1 cellular context compared by ENCODE assay signal in genomic region chr1:54159733-54160316, GRCh38.
TF ChIP-seq lines count a peak whose summit lies in the region.

No MANE protein-coding gene starts in this region.

TF ChIP-seq in HepG2, 621 proteins besides CTCF, POLR2A, EP300 and RAD21:
- TF ChIP-seq DDIT3 (CRISPR knock-in tag; IDR thresholded peaks at IDR 0.05) (no peak), IKZF4 (CRISPR knock-in tag; IDR thresholded peaks at IDR 0.05; ENCODE audit: borderline replicate concordance, low read depth, not compliant biosample characterization) (no peak), ZNF441 (CRISPR knock-in tag; IDR thresholded peaks at IDR 0.05; ENCODE audit: borderline replicate concordance) (no peak), SNAI1 (CRISPR knock-in tag; IDR thresholded peaks at IDR 0.05; ENCODE audit: borderline replicate concordance) (no peak), MXD4 (CRISPR knock-in tag; IDR thresholded peaks at IDR 0.05) (no peak)
